In genomic region chr4:131729205-131729604, GRCh38 we compare ENCODE assay signal across 5 cellular contexts.
A peak's percentile ranks its signal among the peaks of the same experiment; 100 is the strongest.
DNase-seq lines count a peak whose midpoint lies in the region; FAIRE-seq and TF ChIP-seq lines count a peak whose summit lies in the region.
"Not testable (repeated sequence)": the region's sequence is repeated elsewhere in the genome, so short reads cannot be mapped to it uniquely, and the experiment has no call there.

No MANE protein-coding gene starts in this region.

- not testable (repeated sequence) for TF ChIP-seq CTCF in GM13977 (IDR thresholded peaks at IDR 0.05; ENCODE audit: extremely low read depth, insufficient read depth, missing control alignments); kidney (IDR thresholded peaks at IDR 0.05; ENCODE audit: borderline replicate concordance, extremely low read depth, insufficient read depth); spleen (IDR thresholded peaks at IDR 0.05 in 8 of 11, conservative IDR thresholded peaks at IDR 0.05 in 3 of 11)

- not testable (repeated sequence) for H3K4me3 ChIP-seq in kidney (ENCODE audit: low read length in 2 of 2); spleen

- H3K9me3 ChIP-seq in kidney (ENCODE audit: control insufficient read depth in 1 of 2, low read length in 2 of 2): not testable (repeated sequence)
- H3K9me3 ChIP-seq in spleen: peaks cover 0 to 18% (median 2%) of the 10 kb centered on the region in 8 donors

- not testable (repeated sequence) for TF ChIP-seq POLR2A in spleen (IDR thresholded peaks at IDR 0.05)

- not testable (repeated sequence) for H3K9ac ChIP-seq in kidney (ENCODE audit: low read length in 2 of 2)

- H3K4me1 ChIP-seq in kidney (ENCODE audit: control insufficient read depth in 1 of 2, insufficient read depth in 1 of 2, low read depth in 1 of 2, low read length in 2 of 2); spleen: not testable (repeated sequence)

- in situ Hi-C loops in GM13977 (cut with MboI; ENCODE audit: low pct_unique_long_range_greater_than_20kb, low sequenced_read_pairs, unreplicated experiment): not testable (repeated sequence)

- 93 to 99% (median 97%) methylated on average over 23 to 30 of the region's 30 CpGs for WGBS in spleen, 5 donors

- not testable (repeated sequence) for H3K27me3 ChIP-seq in spleen (replicated peaks in 1 of 7)

- FAIRE-seq in kidney (lab: Jason Lieb, UNC): not testable (repeated sequence)

- intact Hi-C loops in kidney (cut with DNase I); spleen (cut with DNase I; ENCODE audit: low total_unique reads): not testable (repeated sequence)

- H3K27ac ChIP-seq in kidney (ENCODE audit: low read depth in 2 of 2, low read length in 2 of 2); spleen: not testable (repeated sequence)

- not testable (repeated sequence) for H3K36me3 ChIP-seq in kidney (ENCODE audit: control insufficient read depth in 1 of 2, insufficient read depth in 2 of 2, low read length in 2 of 2); spleen

- DNase-seq in GM13977 (ENCODE audit: low spot score) (peak; percentile 12), activated gamma-delta T cell (lab: John Stamatoyannopoulos, UW) (peak; percentile 6), kidney (peak; percentile 39), mesenteric fat pad (ENCODE audit: low spot score) (peak; percentile 49), spleen (peak; percentile 50)
